ENCODE assay signal across 11 cellular contexts in the genomic region with DNA sequence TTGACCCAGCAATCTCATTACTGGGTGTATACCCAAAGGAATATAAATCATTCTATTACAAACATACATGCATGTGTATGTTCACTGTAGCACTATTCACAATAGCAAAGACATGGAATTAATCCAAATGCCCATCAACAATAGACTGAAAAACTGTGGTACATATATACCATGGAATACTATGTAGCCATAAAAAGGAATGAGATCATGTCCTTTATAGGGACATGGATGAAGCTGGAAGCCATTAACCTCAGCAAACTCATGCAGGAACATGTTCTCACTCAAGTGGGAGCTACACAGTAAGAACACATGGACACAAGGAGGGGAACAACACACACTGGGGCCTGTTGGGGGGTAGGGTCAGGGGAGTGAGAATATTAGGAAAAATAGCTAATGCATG. TPM values are rescaled to one million over a fixed set of nuclear protein-coding genes. Genes with fewer than 3 reads are reported as not detected.
"Had no signal": no experiment of that assay in that cellular context is flagged by ENCODE, and none has a peak within 500 bp of the region (broad histone marks: within the 10 kb centered on the region; RNA-seq: fewer than 3 reads in every experiment).

No MANE protein-coding gene starts in this region.

RNA-seq across cellular contexts. Expression of a gene that starts 15.9 kb away (rescaled TPM):
- total RNA-seq: activated CD4-positive, alpha-beta T cell treated with anti-CD3 and anti-CD28 coated beads for 36 hours; activated CD8-positive, alpha-beta memory T cell treated with anti-CD3 and anti-CD28 coated beads for 36 hours; activated naive CD8-positive, alpha-beta T cell treated with anti-CD3 and anti-CD28 coated beads for 36 hours; ascending aorta; cerebellum; left ventricle myocardium superior; lung microvascular endothelial cell; T-helper 1 cell treated with Interleukin-12 subunit alpha and Interleukin-12 subunit beta and Interleukin-4 antibody, amounts not matched to agents 30 ng/mL and 1 ng/mL, for 36 hours; temporal lobe; tibial nerve; urinary bladder had no signal
